ENCODE assay signal across 10 cellular contexts in genomic region chr4:77927991-77928925, GRCh38.
DNase-seq lines count a peak whose midpoint lies in the region; ATAC-seq, FAIRE-seq and TF ChIP-seq lines count a peak whose summit lies in the region.
"Had no signal": no experiment of that assay in that cellular context is flagged by ENCODE, and none has a peak within 500 bp of the region (broad histone marks: within the 10 kb centered on the region; RNA-seq: fewer than 3 reads in every experiment).

No MANE protein-coding gene starts in this region.

- ATAC-seq in HepG2 (peak; percentile 63), GM18867 (IDR thresholded peaks at IDR 0.05; ENCODE audit: unreplicated experiment) (no peak)

- no peaks in the 10 kb centered on the region for H3K27me3 ChIP-seq in mammary epithelial cell (ENCODE audit: insufficient read depth, low read length)
- H3K27me3 ChIP-seq in HepG2 (ENCODE audit: control insufficient read depth in 1 of 2, insufficient read depth in 2 of 2, low read length in 2 of 2), result no peaks in the 10 kb centered on the region; a peak in 1 of 5 replicates

- no peak for TF ChIP-seq CTCF in mammary epithelial cell (conservative IDR thresholded peaks at IDR 0.05 in 1 of 2, IDR thresholded peaks at IDR 0.05 in 1 of 2; ENCODE audit: extremely low read depth in 1 of 2, insufficient read depth in 1 of 2, low read depth in 1 of 2, low read length in 2 of 2)
- TF ChIP-seq CTCF in HepG2 (CRISPR knock-in tag; IDR thresholded peaks at IDR 0.05), result no peak

- DNase-seq in DMS53 treated with DMSO at 0.1 percent for 48 hours (lab: John Stamatoyannopoulos, UW; ENCODE audit: unreplicated experiment) (peak; percentile 87), NCI-H1105 treated with DMSO at 0.1 percent for 48 hours (lab: John Stamatoyannopoulos, UW) (peak; percentile 94), mammary epithelial cell (peak; percentile 81), HepG2 (ENCODE audit: low spot score) (peak; percentile 51), hepatic stellate cell (ENCODE audit: low spot score) (no peak), AG08395 (ENCODE audit: low spot score) (no peak), NOMO-1 treated with DMSO at 0.1 percent for 48 hours (lab: John Stamatoyannopoulos, UW; ENCODE audit: unreplicated experiment) (no peak)
- DNase-seq: NCI-H146; stimulated activated naive CD4-positive, alpha-beta T cell had no signal

- CTCF ChIA-PET in mammary epithelial cell (lab: Charles Lee; ENCODE audit: low non-redundant PET), result no interaction called here
- CTCF ChIA-PET in HepG2 (lab: Yijun Ruan, JAX; ENCODE audit: low intra/inter-chr PET ratio, low total read pairs), result no interaction called here

- H3K36me3 ChIP-seq in mammary epithelial cell (ENCODE audit: insufficient read depth, low read length), result peaks cover 8% of the 10 kb centered on the region
- peaks cover 7 to 18% of the 10 kb centered on the region in 2 experiments for H3K36me3 ChIP-seq in HepG2 (replicated peaks in 1 of 2; ENCODE audit: control insufficient read depth in 1 of 2, insufficient read depth in 2 of 2, low read length in 2 of 2)

- H3K4me1 ChIP-seq in mammary epithelial cell (ENCODE audit: insufficient read depth, low read length) (peaks cover 19% of the 10 kb centered on the region), HepG2 (ENCODE audit: insufficient read depth, low read length) (peaks cover 11% of the 10 kb centered on the region)

- H4K20me1 ChIP-seq in mammary epithelial cell (ENCODE audit: insufficient read depth, low read length), result no peaks in the 10 kb centered on the region
- no peaks in the 10 kb centered on the region for H4K20me1 ChIP-seq in HepG2 (ENCODE audit: insufficient read depth, low read length)

- H3K9ac ChIP-seq in mammary epithelial cell (ENCODE audit: insufficient read depth, low read length) (no peak overlapping the region), HepG2 (ENCODE audit: insufficient read depth, low read depth, low read length) (no peak overlapping the region)

- no peak overlapping the region for H3K4me3 ChIP-seq in mammary epithelial cell (replicated peaks in 1 of 3; ENCODE audit: insufficient read depth in 1 of 3, low read depth in 2 of 3, low read length in 3 of 3)
- H3K4me3 ChIP-seq in HepG2 (replicated peaks in 1 of 3; ENCODE audit: insufficient read depth in 1 of 3, low read depth in 2 of 3, low read length in 3 of 3), result no peak overlapping the region

- BruUV-seq in mammary epithelial cell (replicated peaks; lab: Mats Ljungman, UMichigan), result no TSS peak
- BruUV-seq in HepG2 (replicated peaks; lab: Mats Ljungman, UMichigan), result no TSS peak

- POLR2A ChIA-PET in HepG2 (lab: Yijun Ruan, JAX), result interaction anchor here (2.4 kb wide), 1 partner anchor 66 kb away, joined by 7 read pairs; the partner anchor contains the start of gene MRPL1

- intact Hi-C loops in mammary epithelial cell (cut with micrococcal nuclease), result no loop called here
- intact Hi-C loops in HepG2 (cut with micrococcal nuclease; ENCODE audit: unreplicated experiment), result no loop called here

- WGBS in mammary epithelial cell (ENCODE audit: low coverage, missing lambda C conversion rate), result 0% methylated on average over 1 of the region's 1 CpG
- 96% methylated on average over 1 of the region's 1 CpG for WGBS in HepG2 (ENCODE audit: low lambda C conversion rate)

- H3K9me3 ChIP-seq in mammary epithelial cell (replicated peaks; ENCODE audit: insufficient read depth, low read length), result no peaks in the 10 kb centered on the region
- H3K9me3 ChIP-seq in HepG2 (ENCODE audit: low read length), result no peaks in the 10 kb centered on the region

- H3K27ac ChIP-seq in mammary epithelial cell (ENCODE audit: insufficient read depth, low read depth, low read length) (peak overlapping the region; percentile 15), HepG2 (ENCODE audit: extremely low read length, insufficient read depth, low read length) (no peak overlapping the region)

- no peak overlapping the region for H2AFZ ChIP-seq in mammary epithelial cell (ENCODE audit: low read depth, low read length)
- H2AFZ ChIP-seq in HepG2 (ENCODE audit: low read length), result no peak overlapping the region

- in situ Hi-C loops in mammary epithelial cell (cut with MboI; ENCODE audit: low sequenced_read_pairs in 2 of 2) (no loop called here), HepG2 (cut with HindIII; ENCODE audit: extremely low pct_ligation_motif_present, low pct_unique_long_range_greater_than_20kb) (no loop called here)

- H3K4me2 ChIP-seq in mammary epithelial cell (ENCODE audit: insufficient read depth, low read depth, low read length), result peak overlapping the region; percentile 71
- no peak overlapping the region for H3K4me2 ChIP-seq in HepG2 (ENCODE audit: low read depth, low read length)

- H3K79me2 ChIP-seq in mammary epithelial cell (ENCODE audit: insufficient read depth, low read length) (peaks cover 6% of the 10 kb centered on the region), HepG2 (ENCODE audit: insufficient read depth, low read length) (no peaks in the 10 kb centered on the region)

- no peak for TF ChIP-seq EP300 in HepG2 (IDR thresholded peaks at IDR 0.05; ENCODE audit: low read depth in 2 of 2, low read length in 2 of 2)
- TF ChIP-seq EP300 in HepG2 (CRISPR knock-in tag; IDR thresholded peaks at IDR 0.05; ENCODE audit: borderline replicate concordance), result no peak

- TF ChIP-seq POLR2A in HepG2 (IDR thresholded peaks at IDR 0.05; ENCODE audit: insufficient read depth in 1 of 2, low read depth in 2 of 2, low read length in 2 of 2), result no peak

- FAIRE-seq in HepG2 (lab: Jason Lieb, UNC), result peak; percentile 15

- dilution Hi-C loops in mammary epithelial cell (cut with HindIII; ENCODE audit: low sequenced_read_pairs), result no loop called here

- TF ChIP-seq RAD21 in HepG2 (CRISPR knock-in tag; IDR thresholded peaks at IDR 0.05), result no peak

TF ChIP-seq in HepG2, 621 proteins besides CTCF, POLR2A, EP300 and RAD21 (continues in another document):
- TF ChIP-seq ZKSCAN8 (CRISPR knock-in tag; IDR thresholded peaks at IDR 0.05; ENCODE audit: borderline replicate concordance), result no peak
- TF ChIP-seq SOX13 (IDR thresholded peaks at IDR 0.05), result no peak
- 0 out of 4 replicates have a peak, but pooled peaks of 1 of the 2 experiments have one; percentile 11 for TF ChIP-seq SOX13 (CRISPR knock-in tag; conservative IDR thresholded peaks at IDR 0.05 in 1 of 2, IDR thresholded peaks at IDR 0.05 in 1 of 2)
- no peak for TF ChIP-seq ZNF563 (CRISPR knock-in tag; IDR thresholded peaks at IDR 0.05)
- TF ChIP-seq LRRFIP1 (CRISPR knock-in tag; conservative IDR thresholded peaks at IDR 0.05), result no peak
- TF ChIP-seq HOMEZ (CRISPR knock-in tag; IDR thresholded peaks at IDR 0.05; ENCODE audit: low read depth), result peak; percentile 90; the same call in 1 of the 2 replicates
- no peak for TF ChIP-seq NR2F1 (CRISPR knock-in tag; IDR thresholded peaks at IDR 0.05)
- TF ChIP-seq KDM3A (CRISPR knock-in tag; IDR thresholded peaks at IDR 0.05; ENCODE audit: low read depth), result no peak
- no peak for TF ChIP-seq SAFB2 (CRISPR knock-in tag; IDR thresholded peaks at IDR 0.05; ENCODE audit: borderline replicate concordance, low read depth)

Comparison
In these comparisons a context has a peak if more than half of its experiments do, and no peak if none do; other contexts are left out.
1. DNase-seq: peak in DMS53 treated with DMSO at 0.1 percent for 48 hours (single experiment), NCI-H1105 treated with DMSO at 0.1 percent for 48 hours (single experiment), mammary epithelial cell (single experiment) and HepG2 (single experiment); none in hepatic stellate cell (single experiment), AG08395 (single experiment) and NOMO-1 treated with DMSO at 0.1 percent for 48 hours (single experiment).